12 cellular contexts compared by ENCODE assay signal in genomic region chr2:2188344-2189111, GRCh38.
"Had no signal": no experiment of that assay in that cellular context is flagged by ENCODE, and none has a peak within 500 bp of the region (broad histone marks: within the 10 kb centered on the region; RNA-seq: fewer than 3 reads in every experiment).

No MANE protein-coding gene starts in this region.

- H3K4me1 Mint-ChIP-seq: activated B cell treated with CpG ODN at 0.5 μM for 24 hours; activated CD4-positive, alpha-beta T cell treated with anti-CD3 and anti-CD28 coated beads, Interleukin-2, amount 10 ng/mL, durations not matched to agents 7 days and 5 days; activated T-helper 17 cell treated with anti-CD3 and anti-CD28 coated beads, Interleukin-2, amount 50 U/mL, for 72 hours; stimulated activated naive CD8-positive, alpha-beta T cell treated with anti-CD3 and anti-CD28 coated beads, Interleukin-15, amount 100 ng/mL, for 72 hours had no signal

- H3K36me3 Mint-ChIP-seq: naive thymus-derived CD4-positive, alpha-beta T cell had no signal

- ATAC-seq: activated T-helper 17 cell treated with anti-CD3 and anti-CD28 coated beads, Interleukin-2, amount 50 U/mL, for 72 hours; heart left ventricle; naive thymus-derived CD4-positive, alpha-beta T cell; stimulated activated naive CD8-positive, alpha-beta T cell treated with anti-CD3 and anti-CD28 coated beads, Interleukin-15, amount 100 ng/mL, for 72 hours had no signal

- H3K27ac Mint-ChIP-seq: activated B cell treated with CpG ODN at 0.5 μM for 24 hours; activated CD4-positive, alpha-beta T cell treated with anti-CD3 and anti-CD28 coated beads, Interleukin-2, amount 10 ng/mL, durations not matched to agents 7 days and 5 days; activated naive CD4-positive, alpha-beta T cell treated with anti-CD3 and anti-CD28 coated beads for 36 hours; activated T-helper 17 cell treated with anti-CD3 and anti-CD28 coated beads, Interleukin-2, amount 50 U/mL, for 72 hours; naive thymus-derived CD4-positive, alpha-beta T cell; stimulated activated naive CD8-positive, alpha-beta T cell treated with anti-CD3 and anti-CD28 coated beads, Interleukin-15, amount 100 ng/mL, for 72 hours had no signal

- DNase-seq: activated B cell treated with CpG ODN at 0.5 μM for 24 hours; activated CD4-positive, alpha-beta T cell treated with anti-CD3 and anti-CD28 coated beads, Interleukin-2, amount 10 ng/mL, durations not matched to agents 7 days and 5 days; activated naive CD4-positive, alpha-beta T cell treated with anti-CD3 and anti-CD28 coated beads for 36 hours; activated T-cell treated with anti-CD3 and anti-CD28 coated beads for 4 hours; central memory CD4-positive, alpha-beta T cell; esophagus squamous epithelium; foreskin fibroblast; heart left ventricle; naive thymus-derived CD4-positive, alpha-beta T cell; stimulated activated CD4-positive, alpha-beta T cell treated with anti-CD3 and anti-CD28 coated beads, Interleukin-4, amount 100 ng/mL, for 4 hours; stimulated activated naive CD8-positive, alpha-beta T cell treated with anti-CD3 and anti-CD28 coated beads, Interleukin-15, amount 100 ng/mL, for 72 hours had no signal

- H3K4me3 Mint-ChIP-seq: activated B cell treated with CpG ODN at 0.5 μM for 24 hours; activated CD4-positive, alpha-beta T cell treated with anti-CD3 and anti-CD28 coated beads, Interleukin-2, amount 10 ng/mL, durations not matched to agents 7 days and 5 days; activated naive CD4-positive, alpha-beta T cell treated with anti-CD3 and anti-CD28 coated beads for 36 hours; activated T-helper 17 cell treated with anti-CD3 and anti-CD28 coated beads, Interleukin-2, amount 50 U/mL, for 72 hours; naive thymus-derived CD4-positive, alpha-beta T cell; stimulated activated naive CD8-positive, alpha-beta T cell treated with anti-CD3 and anti-CD28 coated beads, Interleukin-15, amount 100 ng/mL, for 72 hours had no signal

- H3K9me3 Mint-ChIP-seq: activated B cell treated with CpG ODN at 0.5 μM for 24 hours; activated CD4-positive, alpha-beta T cell treated with anti-CD3 and anti-CD28 coated beads, Interleukin-2, amount 10 ng/mL, durations not matched to agents 7 days and 5 days; activated naive CD4-positive, alpha-beta T cell treated with anti-CD3 and anti-CD28 coated beads for 36 hours; activated T-helper 17 cell treated with anti-CD3 and anti-CD28 coated beads, Interleukin-2, amount 50 U/mL, for 72 hours; naive thymus-derived CD4-positive, alpha-beta T cell; stimulated activated naive CD8-positive, alpha-beta T cell treated with anti-CD3 and anti-CD28 coated beads, Interleukin-15, amount 100 ng/mL, for 72 hours had no signal

- H3K27me3 Mint-ChIP-seq: activated B cell treated with CpG ODN at 0.5 μM for 24 hours; activated CD4-positive, alpha-beta T cell treated with anti-CD3 and anti-CD28 coated beads, Interleukin-2, amount 10 ng/mL, durations not matched to agents 7 days and 5 days; activated T-helper 17 cell treated with anti-CD3 and anti-CD28 coated beads, Interleukin-2, amount 50 U/mL, for 72 hours; stimulated activated naive CD8-positive, alpha-beta T cell treated with anti-CD3 and anti-CD28 coated beads, Interleukin-15, amount 100 ng/mL, for 72 hours had no signal
